ENCODE assay signal across 17 cellular contexts in the genomic region with DNA sequence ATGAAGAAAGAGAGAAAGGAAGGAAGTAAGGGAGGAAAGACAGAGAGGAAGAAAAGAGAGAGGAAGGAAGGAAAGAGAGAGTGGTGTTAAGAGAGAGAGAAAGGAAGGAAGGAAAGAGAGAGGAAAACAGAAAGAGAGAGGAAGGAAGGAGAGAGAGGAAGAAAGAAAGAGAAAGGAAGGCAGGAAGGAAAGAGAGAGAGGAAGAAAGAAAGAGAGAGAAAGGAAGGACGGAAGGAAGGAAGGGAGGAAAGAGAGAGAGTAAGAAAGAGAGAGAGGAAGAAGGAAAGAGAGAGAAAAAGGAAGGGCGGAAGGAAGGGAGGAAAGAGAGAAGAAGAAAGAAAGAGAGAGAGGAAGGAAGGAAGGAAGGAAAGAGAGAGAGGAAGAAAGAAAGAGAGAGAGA.
A peak's percentile ranks its signal among the peaks of the same experiment; 100 is the strongest.
DNase-seq lines count a peak whose midpoint lies in the region; ATAC-seq and TF ChIP-seq lines count a peak whose summit lies in the region.
"Had no signal": no experiment of that assay in that cellular context is flagged by ENCODE, and none has a peak within 500 bp of the region (broad histone marks: within the 10 kb centered on the region; RNA-seq: fewer than 3 reads in every experiment).

No MANE protein-coding gene starts in this region.

- 100% methylated on average over 1 of the region's 2 CpGs for WGBS in mesendoderm (ENCODE audit: extremely low coverage, insufficient coverage, low lambda C conversion rate)

- H3K56ac ChIP-seq in mesendoderm (ENCODE audit: low read length) = no peak overlapping the region

- H3K27me3 Mint-ChIP-seq in Caco-2 (ENCODE audit: insufficient read depth, unreplicated experiment) = peaks cover 6% of the 10 kb centered on the region
- no peaks in the 10 kb centered on the region for H3K27me3 Mint-ChIP-seq in memory B cell
- H3K27me3 Mint-ChIP-seq in nephron progenitor cell (ENCODE audit: low read depth, poor library complexity) = no peaks in the 10 kb centered on the region
- H3K27me3 Mint-ChIP-seq: CD4-positive, alpha-beta memory T cell had no signal

- no peaks in the 10 kb centered on the region for H3K79me2 ChIP-seq in mesendoderm (ENCODE audit: control insufficient read depth, insufficient read depth, low read length)

- no TSS peak for BruUV-seq in Caco-2 (replicated peaks; lab: Mats Ljungman, UMichigan)

- H3K79me1 ChIP-seq in mesendoderm (ENCODE audit: low read length) = no peaks in the 10 kb centered on the region

- no peak overlapping the region for H3K4me2 ChIP-seq in mesendoderm (ENCODE audit: low read length)
- H3K4me2 ChIP-seq: A549, GM23338 had no signal

- H3K4me3 ChIP-seq in Caco-2 (ENCODE audit: low read depth, low read length) (no peak overlapping the region), mesendoderm (ENCODE audit: low read length) (no peak overlapping the region)
- H3K4me3 ChIP-seq: A549, GM23338, HAP-1 had no signal

- no peak for ATAC-seq in memory B cell (ENCODE audit: low read depth)
- ATAC-seq in GM21717 (IDR thresholded peaks at IDR 0.05; ENCODE audit: unreplicated experiment) = no peak
- no peak for ATAC-seq in HG02852 (IDR thresholded peaks at IDR 0.05; ENCODE audit: unreplicated experiment)
- ATAC-seq: A549, GM23338 had no signal

- no peaks in the 10 kb centered on the region for H3K36me3 Mint-ChIP-seq in Caco-2 (ENCODE audit: insufficient read depth, unreplicated experiment)
- H3K36me3 Mint-ChIP-seq in memory B cell = peaks cover 6% of the 10 kb centered on the region
- H3K36me3 Mint-ChIP-seq in nephron progenitor cell (ENCODE audit: low read depth) = peaks cover 66% of the 10 kb centered on the region

- peaks cover 11% of the 10 kb centered on the region for H3K4me1 Mint-ChIP-seq in Caco-2 (ENCODE audit: low read depth, unreplicated experiment)
- peaks cover 10% of the 10 kb centered on the region for H3K4me1 Mint-ChIP-seq in memory B cell
- H3K4me1 Mint-ChIP-seq in nephron progenitor cell = peaks cover 26% of the 10 kb centered on the region
- H3K4me1 Mint-ChIP-seq: CD4-positive, alpha-beta memory T cell; GM23338 had no signal

- CTCF ChIA-PET in Caco-2 (lab: Charles Lee) = no interaction called here

- DNase-seq in Caco-2 = no peak
- DNase-seq in memory B cell (ENCODE audit: low spot score in 2 of 2) = no peak
- DNase-seq in nephron progenitor cell = no peak
- DNase-seq in mesendoderm = no peak
- DNase-seq: 8988T; ACHN; AML-193; C1 segment of cervical spinal cord; CD4-positive, alpha-beta memory T cell; COR-L47; DMS79; GF-D8 had no signal

- peaks cover 27% of the 10 kb centered on the region for H3K9me3 Mint-ChIP-seq in Caco-2 (ENCODE audit: unreplicated experiment)
- peaks cover 17% of the 10 kb centered on the region for H3K9me3 Mint-ChIP-seq in memory B cell
- peaks cover 5% of the 10 kb centered on the region for H3K9me3 Mint-ChIP-seq in nephron progenitor cell

- H2BK120ac ChIP-seq in mesendoderm (ENCODE audit: low read depth, low read length) = no peak overlapping the region

- no peak overlapping the region for H3K23ac ChIP-seq in mesendoderm (ENCODE audit: low read length)

- no peak overlapping the region for H2BK15ac ChIP-seq in mesendoderm (replicated peaks; ENCODE audit: low read depth)

- H4K8ac ChIP-seq in mesendoderm (ENCODE audit: low read depth, low read length) = no peak overlapping the region

- no peak overlapping the region for H2BK5ac ChIP-seq in mesendoderm (ENCODE audit: low read length)

- peaks cover 18% of the 10 kb centered on the region for H3K4me1 ChIP-seq in Caco-2
- no peaks in the 10 kb centered on the region for H3K4me1 ChIP-seq in mesendoderm (ENCODE audit: control insufficient read depth, low read depth, low read length)
- H3K4me1 ChIP-seq: HAP-1 had no signal

- TF ChIP-seq CTCF in Caco-2 (IDR thresholded peaks at IDR 0.05; ENCODE audit: insufficient read depth in 1 of 2, low read depth in 1 of 2, low read length in 1 of 2, severe bottlenecking in 1 of 2, unreplicated experiment in 1 of 2) = no peak
- no peak for TF ChIP-seq CTCF in nephron progenitor cell (IDR thresholded peaks at IDR 0.05)

- H3K27me3 ChIP-seq in Caco-2 (replicated peaks; ENCODE audit: control insufficient read depth, insufficient read depth, low read length) = no peaks in the 10 kb centered on the region
- H3K27me3 ChIP-seq in mesendoderm (ENCODE audit: insufficient read depth, low read length, poor library complexity) = no peaks in the 10 kb centered on the region

- no peak overlapping the region for H3K9ac ChIP-seq in mesendoderm (ENCODE audit: low read length)

- H3K27ac Mint-ChIP-seq in Caco-2 (ENCODE audit: unreplicated experiment) = peak overlapping the region; percentile 5
- H3K27ac Mint-ChIP-seq in memory B cell = peak overlapping the region; percentile 72
- peak overlapping the region; percentile 95 for H3K27ac Mint-ChIP-seq in nephron progenitor cell
- H3K27ac Mint-ChIP-seq: CD4-positive, alpha-beta memory T cell; GM23338 had no signal

- no peak overlapping the region for H3K4ac ChIP-seq in mesendoderm (ENCODE audit: low read depth, low read length)

- no peaks in the 10 kb centered on the region for H3K36me3 ChIP-seq in Caco-2 (ENCODE audit: control insufficient read depth, insufficient read depth, low read length)
- no peaks in the 10 kb centered on the region for H3K36me3 ChIP-seq in mesendoderm (ENCODE audit: control insufficient read depth, insufficient read depth, low read length)
- H3K36me3 ChIP-seq: HAP-1 had no signal

- POLR2A ChIA-PET in Caco-2 (lab: Charles Lee) = no interaction called here

- H3K27ac ChIP-seq in mesendoderm (ENCODE audit: low read depth, low read length) = no peak overlapping the region
- H3K27ac ChIP-seq: A549 had no signal

- no peak overlapping the region for H4K5ac ChIP-seq in mesendoderm (ENCODE audit: low read length)

- no peak overlapping the region for H3K18ac ChIP-seq in mesendoderm (ENCODE audit: low read length)

- H3K4me3 Mint-ChIP-seq in Caco-2 (ENCODE audit: unreplicated experiment) (no peak overlapping the region), memory B cell (no peak overlapping the region), nephron progenitor cell (no peak overlapping the region)
- H3K4me3 Mint-ChIP-seq: CD4-positive, alpha-beta memory T cell; GM23338 had no signal

- intact Hi-C loops in Caco-2 (cut with micrococcal nuclease; ENCODE audit: unreplicated experiment) = no loop called here

- no peaks in the 10 kb centered on the region for H3K9me3 ChIP-seq in Caco-2
- H3K9me3 ChIP-seq: A549, HAP-1 had no signal

- no peak overlapping the region for H2AK5ac ChIP-seq in mesendoderm (ENCODE audit: low read length)

Comparison
In these comparisons a context has a peak if more than half of its experiments do, and no peak if none do; other contexts are left out.
1. H3K27ac Mint-ChIP-seq: peak in every context shown above with its lines; median percentile 95 in nephron progenitor cell; 72 in memory B cell; 5 in Caco-2.